8 cellular contexts compared by ENCODE assay signal in the genomic region with DNA sequence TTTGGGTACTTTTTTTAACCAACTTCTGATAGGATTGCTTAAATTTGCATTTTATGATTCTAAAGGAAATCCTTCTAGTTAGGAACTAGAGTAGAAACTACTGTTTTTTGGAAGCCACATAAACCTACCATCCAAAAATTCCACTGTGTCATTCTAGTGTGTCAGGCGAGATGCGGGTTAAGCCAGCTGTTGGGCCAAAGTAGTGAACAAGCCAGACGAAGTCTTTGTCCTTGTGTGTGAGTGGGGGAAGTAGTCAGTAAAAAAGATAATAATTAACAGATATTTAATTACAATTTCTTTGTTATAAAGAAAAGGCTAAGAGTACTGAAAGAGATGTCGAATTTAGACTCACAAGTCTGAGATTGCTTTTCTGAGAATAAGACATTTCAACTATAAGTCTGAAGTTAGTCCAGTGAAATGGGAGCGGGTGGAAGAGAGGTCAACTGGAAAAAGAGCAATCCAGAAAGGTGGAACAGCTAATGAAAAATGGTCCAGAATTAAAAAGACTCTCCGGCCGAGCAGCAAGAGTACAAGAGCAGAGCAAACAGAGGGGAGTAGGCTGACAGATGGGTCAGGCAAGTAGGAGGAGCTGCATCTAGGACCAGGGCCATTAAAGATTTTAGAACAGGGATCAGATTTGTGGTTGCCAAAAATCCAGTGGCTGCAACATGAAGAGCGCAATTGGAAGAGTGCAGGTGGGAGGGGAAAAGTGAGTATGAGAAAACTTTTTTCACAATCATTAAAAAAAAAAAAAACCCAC. TPM values are rescaled to one million over a fixed set of nuclear protein-coding genes. Genes with fewer than 3 reads are reported as not detected.
DNase-seq lines count a peak whose midpoint lies in the region; ATAC-seq and TF ChIP-seq lines count a peak whose summit lies in the region.

No MANE protein-coding gene starts in this region.

- peak overlapping the region; percentile 89 for H3K4me2 ChIP-seq in PC-3 (ENCODE audit: low read length)

- no peak overlapping the region for H3K27ac ChIP-seq in PC-3 (ENCODE audit: low read length)
- H3K27ac ChIP-seq in prostate gland, result no peak overlapping the region

- H3K27me3 ChIP-seq in HAP-1 (ENCODE audit: low read depth) (no peaks in the 10 kb centered on the region), PC-3 (ENCODE audit: low read length) (no peaks in the 10 kb centered on the region), prostate gland (replicated peaks; ENCODE audit: insufficient read depth) (no peaks in the 10 kb centered on the region)

- no peaks in the 10 kb centered on the region for H3F3A ChIP-seq in PC-3 (ENCODE audit: low read length, unreplicated experiment)

- 38% methylated on average over 8 of the region's 8 CpGs for WGBS in prostate gland

- POLR2A ChIA-PET in PC-3 (lab: Charles Lee; ENCODE audit: unreplicated experiment), result no interaction called here

- no peaks in the 10 kb centered on the region for H4K20me1 ChIP-seq in PC-3 (ENCODE audit: low read length)

- H2AFZ ChIP-seq in PC-3 (ENCODE audit: low read length), result no peak overlapping the region

- H3K9ac ChIP-seq in PC-3 (ENCODE audit: low read length), result no peak overlapping the region

- H3K36me3 ChIP-seq in HAP-1 (replicated peaks) (peaks cover 3% of the 10 kb centered on the region), PC-3 (ENCODE audit: low read depth, low read length) (no peaks in the 10 kb centered on the region), prostate gland (no peaks in the 10 kb centered on the region)

- CTCF ChIA-PET in PC-3 (lab: Charles Lee), result no interaction called here

- ATAC-seq in PC-3, result no peak
- ATAC-seq in HG02885 (IDR thresholded peaks at IDR 0.05; ENCODE audit: poor library complexity, unreplicated experiment), result no peak
- no peak for ATAC-seq in HG03039 (IDR thresholded peaks at IDR 0.05; ENCODE audit: unreplicated experiment)

- intact Hi-C loops in PC-3 (cut with micrococcal nuclease) (loop anchor here (5.0 to 10.0 kb wide), 3 partner anchors 50 to 310 kb away; no protein-coding TSS in a partner anchor), prostate gland (cut with DNase I) (no loop called here)

- H3K4me1 ChIP-seq in HAP-1, result peaks cover 14% of the 10 kb centered on the region
- peaks cover 17% of the 10 kb centered on the region for H3K4me1 ChIP-seq in PC-3 (ENCODE audit: insufficient read depth, low read length)
- H3K4me1 ChIP-seq in prostate gland (replicated peaks), result no peaks in the 10 kb centered on the region

- TF ChIP-seq CTCF in PC-3 (conservative IDR thresholded peaks at IDR 0.05; ENCODE audit: low read depth, low read length) (no peak), fibroblast of the aortic adventitia (IDR thresholded peaks at IDR 0.05; ENCODE audit: insufficient read depth, low read length) (no peak), prostate gland (IDR thresholded peaks at IDR 0.05) (no peak)

- in situ Hi-C loops in HAP-1 (cut with MboI; ENCODE audit: low sequenced_read_pairs), result no loop called here

- peak overlapping the region; percentile 79 for H3K4me3 ChIP-seq in HAP-1
- peak overlapping the region; percentile 80 for H3K4me3 ChIP-seq in PC-3 (ENCODE audit: low read length)
- peak overlapping the region; percentile 84 for H3K4me3 ChIP-seq in fibroblast of the aortic adventitia (ENCODE audit: low read depth, low read length)
- H3K4me3 ChIP-seq in prostate gland, result peak overlapping the region; percentile 95 to 100

- H3K9me3 ChIP-seq in HAP-1, result no peaks in the 10 kb centered on the region
- no peaks in the 10 kb centered on the region for H3K9me3 ChIP-seq in PC-3 (ENCODE audit: low read length)
- H3K9me3 ChIP-seq in prostate gland, result no peaks in the 10 kb centered on the region

- no peaks in the 10 kb centered on the region for H3K9me2 ChIP-seq in PC-3 (replicated peaks; ENCODE audit: low read length)

- BruUV-seq in PC-3 (replicated peaks; lab: Mats Ljungman, UMichigan), result no TSS peak

- peaks cover 30% of the 10 kb centered on the region for H3K79me2 ChIP-seq in PC-3 (ENCODE audit: low read length)

- TF ChIP-seq POLR2A in prostate gland (IDR thresholded peaks at IDR 0.05), result no peak

- DNase-seq in HAP-1 (ENCODE audit: low spot score in 2 of 2) (no peak), PC-3 (no peak), fibroblast of the aortic adventitia (ENCODE audit: low read depth) (peak; percentile 31), prostate gland (ENCODE audit: low spot score) (no peak), NCI-H1092 (lab: John Stamatoyannopoulos, UW) (no peak), nucleus accumbens (lab: John Stamatoyannopoulos, UW) (no peak)

RNA-seq across cellular contexts. Expression of a gene that starts 1.5 kb away (rescaled TPM):
- total RNA-seq in PC-3 (2014; rRNA removed), result 11.7 and 14.0 TPM in 2 replicates
- 5.9 and 16.8 TPM in 2 replicates for total RNA-seq in fibroblast of the aortic adventitia (ENCODE audit: low replicate concordance)
- total RNA-seq in prostate gland, result 10 to 100 TPM; 37.1 to 51.1 TPM
